24 cellular contexts compared by ENCODE assay signal in the genomic region with DNA sequence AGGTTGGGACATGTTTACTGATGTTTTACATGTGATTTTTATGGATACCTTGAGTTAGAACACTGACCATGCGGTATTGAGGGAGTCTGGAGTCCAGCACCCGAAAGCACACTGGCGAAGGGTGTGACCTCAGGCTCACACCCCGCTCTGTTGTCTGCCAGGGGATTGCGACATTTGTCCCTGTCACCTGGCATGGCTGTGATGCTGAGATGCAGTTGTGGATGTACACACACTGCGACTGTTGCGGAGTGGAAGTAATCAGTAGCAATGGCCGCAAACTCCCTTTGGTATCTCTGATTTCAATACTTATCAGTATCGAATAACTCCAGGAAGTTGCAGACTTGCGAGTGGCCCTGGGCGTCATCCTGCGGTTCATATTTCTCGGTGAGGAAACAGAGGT. TPM values are rescaled to one million over a fixed set of nuclear protein-coding genes. Genes with fewer than 3 reads are reported as not detected.
DNase-seq lines count a peak whose midpoint lies in the region; ATAC-seq, FAIRE-seq and TF ChIP-seq lines count a peak whose summit lies in the region.
"Had no signal": no experiment of that assay in that cellular context is flagged by ENCODE, and none has a peak within 500 bp of the region (broad histone marks: within the 10 kb centered on the region; RNA-seq: fewer than 3 reads in every experiment).

No MANE protein-coding gene starts in this region.

- in situ Hi-C loops in HepG2 (cut with HindIII; ENCODE audit: extremely low pct_ligation_motif_present, low pct_unique_long_range_greater_than_20kb) = no loop called here

- no peak overlapping the region for H3K4me3 ChIP-seq in HepG2 (replicated peaks in 1 of 3; ENCODE audit: insufficient read depth in 1 of 3, low read depth in 2 of 3, low read length in 3 of 3)
- H3K4me3 ChIP-seq in right lobe of liver = no peak overlapping the region
- no peak overlapping the region for H3K4me3 ChIP-seq in bronchial epithelial cell (ENCODE audit: low read depth, low read length)
- no peak overlapping the region for H3K4me3 ChIP-seq in sigmoid colon
- H3K4me3 ChIP-seq: PC-9, SK-N-MC had no signal

- 60% methylated on average over 13 of the region's 13 CpGs for WGBS in HepG2 (ENCODE audit: low lambda C conversion rate)
- 49% methylated on average over 7 of the region's 13 CpGs for WGBS in right lobe of liver (ENCODE audit: insufficient coverage, low coverage, low lambda C conversion rate, missing lambda C conversion rate)
- 84 to 91% methylated on average over 13 of the region's 13 CpGs for WGBS in sigmoid colon, 2 donors

- H3K4me1 ChIP-seq in HepG2 (ENCODE audit: insufficient read depth, low read length) = no peaks in the 10 kb centered on the region
- no peaks in the 10 kb centered on the region for H3K4me1 ChIP-seq in right lobe of liver
- H3K4me1 ChIP-seq in sigmoid colon = peaks cover 0 to 7% (median 2%) of the 10 kb centered on the region in 4 donors

- H3K79me2 ChIP-seq in HepG2 (ENCODE audit: insufficient read depth, low read length) = no peaks in the 10 kb centered on the region

- no peak for TF ChIP-seq EP300 in HepG2 (IDR thresholded peaks at IDR 0.05; ENCODE audit: low read depth in 2 of 2, low read length in 2 of 2)
- TF ChIP-seq EP300 in HepG2 (CRISPR knock-in tag; IDR thresholded peaks at IDR 0.05; ENCODE audit: borderline replicate concordance) = no peak
- TF ChIP-seq EP300 in sigmoid colon (IDR thresholded peaks at IDR 0.05) = no peak

- intact Hi-C loops in HepG2 (cut with micrococcal nuclease; ENCODE audit: unreplicated experiment) = no loop called here
- intact Hi-C loops in right lobe of liver (cut with DNase I) = no loop called here
- intact Hi-C loops in sigmoid colon (cut with DNase I) = no loop called here

- TF ChIP-seq POLR2A in HepG2 (IDR thresholded peaks at IDR 0.05; ENCODE audit: insufficient read depth in 1 of 2, low read depth in 2 of 2, low read length in 2 of 2) (no peak), right lobe of liver (IDR thresholded peaks at IDR 0.05) (no peak), sigmoid colon (IDR thresholded peaks at IDR 0.05) (no peak), GM12891 (IDR thresholded peaks at IDR 0.05; ENCODE audit: low read depth, low read length) (no peak)

- H3K36me3 ChIP-seq in HepG2 (replicated peaks in 1 of 2; ENCODE audit: control insufficient read depth in 1 of 2, insufficient read depth in 2 of 2, low read length in 2 of 2) (no peaks in the 10 kb centered on the region), right lobe of liver (no peaks in the 10 kb centered on the region), bronchial epithelial cell (ENCODE audit: control insufficient read depth, insufficient read depth, low read length) (no peaks in the 10 kb centered on the region), sigmoid colon (no peaks in the 10 kb centered on the region)

- POLR2A ChIA-PET in HepG2 (lab: Yijun Ruan, JAX) = no interaction called here

- H3K4me2 ChIP-seq in HepG2 (ENCODE audit: low read depth, low read length) = no peak overlapping the region
- H3K4me2 ChIP-seq: PC-9 had no signal

- H3K27me3 ChIP-seq in HepG2 (ENCODE audit: control insufficient read depth in 1 of 2, insufficient read depth in 2 of 2, low read length in 2 of 2) (peaks cover 11 to 57% of the 10 kb centered on the region in 2 experiments; a peak in 3 of 5 replicates), right lobe of liver (no peaks in the 10 kb centered on the region), bronchial epithelial cell (ENCODE audit: control insufficient read depth, insufficient read depth, low read length) (no peaks in the 10 kb centered on the region), sigmoid colon (no peaks in the 10 kb centered on the region)

- H3K9ac ChIP-seq in HepG2 (ENCODE audit: insufficient read depth, low read depth, low read length) = no peak overlapping the region

- no peak overlapping the region for H3K27ac ChIP-seq in HepG2 (ENCODE audit: extremely low read length, insufficient read depth, low read length)
- H3K27ac ChIP-seq in right lobe of liver = no peak overlapping the region
- no peak overlapping the region for H3K27ac ChIP-seq in sigmoid colon
- H3K27ac ChIP-seq: 22Rv1, PC-9, SK-N-MC had no signal

- ATAC-seq in HepG2 (no peak), right lobe of liver (no peak), GM18511 (IDR thresholded peaks at IDR 0.05; ENCODE audit: unreplicated experiment) (no peak)
- ATAC-seq: HCT116 had no signal

- FAIRE-seq in HepG2 (lab: Jason Lieb, UNC) (no peak), bronchial epithelial cell (lab: Jason Lieb, UNC) (no peak), GM12891 (lab: Jason Lieb, UNC) (no peak)

- TF ChIP-seq RAD21 in HepG2 (CRISPR knock-in tag; IDR thresholded peaks at IDR 0.05) = no peak

- no TSS peak for BruUV-seq in HepG2 (replicated peaks; lab: Mats Ljungman, UMichigan)

- H2AFZ ChIP-seq in HepG2 (ENCODE audit: low read length) = no peak overlapping the region
- H2AFZ ChIP-seq: PC-9 had no signal

- CTCF ChIA-PET in HepG2 (lab: Yijun Ruan, JAX; ENCODE audit: low intra/inter-chr PET ratio, low total read pairs) = no interaction called here

- no peak for TF ChIP-seq CTCF in HepG2 (CRISPR knock-in tag; IDR thresholded peaks at IDR 0.05)
- TF ChIP-seq CTCF in right lobe of liver (IDR thresholded peaks at IDR 0.05) = no peak
- no peak for TF ChIP-seq CTCF in bronchial epithelial cell (IDR thresholded peaks at IDR 0.05; ENCODE audit: insufficient read depth, low read length, severe bottlenecking)
- no peak for TF ChIP-seq CTCF in sigmoid colon (IDR thresholded peaks at IDR 0.05)

- H4K20me1 ChIP-seq in HepG2 (ENCODE audit: insufficient read depth, low read length) = no peaks in the 10 kb centered on the region; the same call in 1 of the 2 replicates

- H3K9me3 ChIP-seq in HepG2 (ENCODE audit: low read length) (no peaks in the 10 kb centered on the region), right lobe of liver (no peaks in the 10 kb centered on the region), sigmoid colon (peaks cover 0 to 3% (median 0%) of the 10 kb centered on the region in 4 donors)

- DNase-seq in HepG2 (ENCODE audit: low spot score) (no peak), right lobe of liver (no peak), bronchial epithelial cell (ENCODE audit: low read depth) (peak; percentile 10), iris pigment epithelial cell (ENCODE audit: low read depth) (peak; percentile 24), NCI-H187 treated with DMSO at 0.1 percent for 48 hours (lab: John Stamatoyannopoulos, UW) (no peak), sigmoid colon (no peak), GM12891 (ENCODE audit: insufficient read length, low spot score) (no peak)
- DNase-seq: ACHN; Calu3; DMS79 treated with DMSO at 0.1 percent for 48 hours; Karpas-422; NCI-H1092 treated with DMSO at 0.1 percent for 48 hours; NCI-H1436 treated with DMSO at 0.1 percent for 48 hours; NCI-H1930; NCI-H446 treated with DMSO at 0.1 percent for 48 hours; NCI-H526; NCI-H82; NK-92 treated with Interleukin-12 subunit alpha and Interleukin-12 subunit beta, amount 100 ng/mL, for 24 hours; PC-9; SIG-M5 had no signal

TF ChIP-seq in HepG2, 621 proteins besides CTCF, POLR2A, EP300 and RAD21:
- peak; percentile 86 for TF ChIP-seq CEBPB (IDR thresholded peaks at IDR 0.05; ENCODE audit: borderline replicate concordance, low read depth, low read length)
- TF ChIP-seq SOX6 (IDR thresholded peaks at IDR 0.05) = no peak
- TF ChIP-seq SOX6 (CRISPR knock-in tag; IDR thresholded peaks at IDR 0.05) = no peak

TF ChIP-seq in GM12891, 5 proteins besides CTCF, POLR2A, EP300 and RAD21:
- TF ChIP-seq SPI1 (IDR thresholded peaks at IDR 0.05; ENCODE audit: low read depth, low read length) = no peak
- TF ChIP-seq TAF1 (IDR thresholded peaks at IDR 0.05; ENCODE audit: low read depth, low read length) = no peak
- no peak for TF ChIP-seq PAX5 (IDR thresholded peaks at IDR 0.05; ENCODE audit: insufficient read depth, low read length, severe bottlenecking)
- no peak for TF ChIP-seq POU2F2 (IDR thresholded peaks at IDR 0.05; ENCODE audit: low read depth, low read length)
- TF ChIP-seq POLR2AphosphoS5 (IDR thresholded peaks at IDR 0.05; ENCODE audit: low read depth, low read length) = no peak

RNA-seq across cellular contexts. Expression of a gene that starts 43.2 kb away (rescaled TPM):
- not detected in 2 replicates for total RNA-seq in HepG2 (2016; rRNA removed; fragmentation: Illumina TruSeq; extraction: Trizol)
- not detected in 2 replicates for total RNA-seq in HepG2 (2016; cell fraction: cytosol; rRNA removed; fragmentation: Illumina TruSeq; extraction: Trizol; ENCODE audit: low read depth)
- not detected in 2 replicates for total RNA-seq in HepG2 (2016; cell fraction: insoluble cytoplasmic fraction; rRNA removed; fragmentation: Illumina TruSeq; extraction: Trizol)
- not detected in 2 replicates for total RNA-seq in HepG2 (2016; cell fraction: membrane; rRNA removed; fragmentation: Illumina TruSeq; extraction: Trizol)
- total RNA-seq in HepG2 (2016; cell fraction: nucleus; rRNA removed; fragmentation: Illumina TruSeq; extraction: Trizol) = not detected in 2 replicates
- polyA plus RNA-seq in HepG2 (2011; rRNA removed) = not detected in 2 replicates
- not detected in 2 replicates for polyA plus RNA-seq in HepG2 (2011; cell fraction: cytosol; rRNA removed)
- polyA plus RNA-seq in HepG2 (2011; cell fraction: nucleus; rRNA removed) = not detected in 2 replicates
- polyA plus RNA-seq in HepG2 (2012) = 0.56 and 0.76 TPM in 2 replicates
- polyA plus RNA-seq in HepG2 (2016; cell fraction: cytosol; fragmentation: Illumina TruSeq; extraction: Trizol; ENCODE audit: low read depth) = not detected in 2 replicates
- polyA plus RNA-seq in HepG2 (2016; cell fraction: insoluble cytoplasmic fraction; fragmentation: Illumina TruSeq; extraction: Trizol; ENCODE audit: low read depth) = not detected in 2 replicates
- not detected in 2 replicates for polyA plus RNA-seq in HepG2 (2016; cell fraction: membrane; fragmentation: Illumina TruSeq; extraction: Trizol; ENCODE audit: low read depth)
- polyA plus RNA-seq in HepG2 (2016; cell fraction: nucleus; fragmentation: Illumina TruSeq; extraction: Trizol; ENCODE audit: insufficient read depth, low read depth) = not detected in 2 replicates
- polyA minus RNA-seq in HepG2 (2011; rRNA and poly(A)+ RNA removed; ENCODE audit: low replicate concordance) = not detected in 2 replicates
- polyA minus RNA-seq in HepG2 (2011; cell fraction: cytosol; rRNA and poly(A)+ RNA removed) = not detected in 2 replicates
- polyA minus RNA-seq in HepG2 (2011; cell fraction: nucleus; rRNA and poly(A)+ RNA removed) = not detected in 2 replicates
- under 1 TPM in 3 of 6 experiments, not detected in 3; 0.02 to 0.14 (median 0.09) TPM for total RNA-seq in right lobe of liver
- total RNA-seq in bronchial epithelial cell = 5.4 and 12.1 TPM in 2 replicates
- under 1 TPM in 1 of 4 donors, not detected in 3; under 0.01 TPM for total RNA-seq in sigmoid colon
- under 1 TPM in 1 of 3 donors, not detected in 2; 0.06 TPM for polyA plus RNA-seq in sigmoid colon
- 0.01 TPM for polyA plus RNA-seq in GM12891 (2012; ENCODE audit: low read depth, missing spikeins)
- total RNA-seq: Calu3, PC-9 had no signal

Comparison
In these comparisons a context has a peak if more than half of its experiments do, and no peak if none do; other contexts are left out.
1. DNase-seq: peak in bronchial epithelial cell (single experiment) and iris pigment epithelial cell (single experiment); none in HepG2 (single experiment), right lobe of liver (0 of 3), NCI-H187 treated with DMSO at 0.1 percent for 48 hours (single experiment), sigmoid colon (single experiment) and GM12891 (single experiment).